29 cellular contexts compared by ENCODE assay signal in genomic region chr11:130780437-130780836, GRCh38.
"Had no signal": no experiment of that assay in that cellular context is flagged by ENCODE, and none has a peak within 500 bp of the region (broad histone marks: within the 10 kb centered on the region; RNA-seq: fewer than 3 reads in every experiment).

No MANE protein-coding gene starts in this region.

- H3K9me3 Mint-ChIP-seq: activated B cell treated with CpG ODN at 0.5 μM for 24 hours; activated CD4-positive, alpha-beta memory T cell treated with anti-CD3 and anti-CD28 coated beads for 36 hours; activated naive CD4-positive, alpha-beta T cell treated with anti-CD3 and anti-CD28 coated beads, Interleukin-2, amount 10 ng/mL, durations not matched to agents 7 days and 5 days; activated naive CD8-positive, alpha-beta T cell treated with anti-CD3 and anti-CD28 coated beads, Interleukin-2, amount 50 U/mL, for 24 hours had no signal

- H3K4me1 Mint-ChIP-seq: activated B cell treated with CpG ODN at 0.5 μM for 24 hours; activated naive CD4-positive, alpha-beta T cell treated with anti-CD3 and anti-CD28 coated beads, Interleukin-2, amount 10 ng/mL, durations not matched to agents 7 days and 5 days; activated naive CD8-positive, alpha-beta T cell treated with anti-CD3 and anti-CD28 coated beads, Interleukin-2, amount 50 U/mL, for 24 hours; IgD-negative memory B cell; T-cell; T-helper 17 cell had no signal

- H3K4me3 Mint-ChIP-seq: activated B cell treated with CpG ODN at 0.5 μM for 24 hours; activated CD4-positive, alpha-beta memory T cell treated with anti-CD3 and anti-CD28 coated beads for 36 hours; activated naive CD4-positive, alpha-beta T cell treated with anti-CD3 and anti-CD28 coated beads, Interleukin-2, amount 10 ng/mL, durations not matched to agents 7 days and 5 days; activated naive CD8-positive, alpha-beta T cell; activated naive CD8-positive, alpha-beta T cell treated with anti-CD3 and anti-CD28 coated beads, Interleukin-2, amount 50 U/mL, for 24 hours; brain; IgD-negative memory B cell; T-cell; T-helper 17 cell had no signal

- ATAC-seq: activated naive CD8-positive, alpha-beta T cell treated with anti-CD3 and anti-CD28 coated beads, Interleukin-2, amount 50 U/mL, for 24 hours; SK-N-SH treated with all-trans-retinoic acid at 6 μM for 48 hours; T-cell; T-helper 17 cell had no signal

- DNase-seq: activated B cell treated with CpG ODN at 0.5 μM for 24 hours; activated CD4-positive, alpha-beta memory T cell treated with anti-CD3 and anti-CD28 coated beads for 36 hours; activated CD4-positive, alpha-beta T cell treated with anti-CD3 and anti-CD28 coated beads for 4 hours; activated CD4-positive, alpha-beta T cell treated with anti-CD3 and anti-CD28 coated beads, Interleukin-2, amount 50 U/mL, for 1 hour; activated CD4-positive, CD25-positive, alpha-beta regulatory T cell treated with anti-CD3 and anti-CD28 coated beads, Interleukin-2, amount 50 U/mL, for 72 hours; activated CD8-positive, alpha-beta memory T cell treated with anti-CD3 and anti-CD28 coated beads, Interleukin-2, amount 50 U/mL, for 48 hours; activated effector memory CD4-positive, alpha-beta T cell treated with Interleukin-2 at 50 U/mL for 16 hours; activated naive CD4-positive, alpha-beta T cell treated with anti-CD3 and anti-CD28 coated beads, Interleukin-2, amount 10 ng/mL, durations not matched to agents 7 days and 5 days; activated naive CD8-positive, alpha-beta T cell treated with anti-CD3 and anti-CD28 coated beads, Interleukin-2, amount 50 U/mL, for 24 hours; activated T-cell treated with anti-CD3 and anti-CD28 coated beads, Interleukin-2, amount 50 U/mL, for 48 hours; anterior cingulate cortex; caudate nucleus; Karpas-422; KBM-7; NCI-H1105 treated with DMSO at 0.1 percent for 48 hours; NCI-H1436; NCI-H1694; NCI-H1930; NCI-H345; NCI-H524 treated with DMSO at 0.1 percent for 48 hours; SHP77 treated with DMSO at 0.1 percent for 48 hours; T-cell; T-helper 17 cell; T-helper 9 cell had no signal

- H3K27ac Mint-ChIP-seq: activated B cell treated with CpG ODN at 0.5 μM for 24 hours; activated CD4-positive, alpha-beta memory T cell treated with anti-CD3 and anti-CD28 coated beads for 36 hours; activated naive CD4-positive, alpha-beta T cell treated with anti-CD3 and anti-CD28 coated beads, Interleukin-2, amount 10 ng/mL, durations not matched to agents 7 days and 5 days; activated naive CD8-positive, alpha-beta T cell; activated naive CD8-positive, alpha-beta T cell treated with anti-CD3 and anti-CD28 coated beads, Interleukin-2, amount 50 U/mL, for 24 hours; brain; IgD-negative memory B cell; T-cell; T-helper 17 cell had no signal

- H3K36me3 Mint-ChIP-seq: activated CD4-positive, alpha-beta memory T cell treated with anti-CD3 and anti-CD28 coated beads for 36 hours; activated naive CD4-positive, alpha-beta T cell treated with anti-CD3 and anti-CD28 coated beads, Interleukin-2, amount 10 ng/mL, durations not matched to agents 7 days and 5 days; activated naive CD8-positive, alpha-beta T cell; brain; IgD-negative memory B cell; T-cell had no signal

- H3K27me3 Mint-ChIP-seq: activated naive CD8-positive, alpha-beta T cell; brain; IgD-negative memory B cell had no signal

- H3K27ac ChIP-seq: VCaP had no signal
